In the genomic region with DNA sequence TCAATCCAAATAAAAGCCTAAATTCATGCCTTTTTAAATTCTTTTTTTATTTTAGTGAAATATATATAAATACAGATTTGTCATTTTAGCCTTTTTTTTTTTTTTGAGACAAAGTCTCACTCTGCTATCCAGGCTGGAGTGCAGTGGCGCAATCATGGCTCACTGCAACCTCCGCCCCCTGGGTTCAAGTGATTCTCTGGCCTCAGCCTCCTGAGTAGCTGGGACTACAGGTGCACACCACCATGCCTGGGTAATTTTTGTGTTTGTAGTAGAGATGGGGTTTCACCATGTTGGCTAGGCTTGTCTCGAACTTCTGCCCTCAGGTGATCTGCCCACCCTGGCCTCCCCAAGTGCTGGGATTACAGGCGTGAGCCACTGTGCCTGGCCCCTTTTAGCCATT, we compare ENCODE assay signal across 3 cellular contexts. TPM values are rescaled to one million over a fixed set of nuclear protein-coding genes. Genes with fewer than 3 reads are reported as not detected.
"Had no signal": no experiment of that assay in that cellular context is flagged by ENCODE, and none has a peak within 500 bp of the region (broad histone marks: within the 10 kb centered on the region; RNA-seq: fewer than 3 reads in every experiment).

No MANE protein-coding gene starts in this region.

RNA-seq across cellular contexts. Expression of a gene that starts 23.8 kb away (rescaled TPM):
- total RNA-seq: Peyer's patch, Right ventricle myocardium inferior, Right ventricle myocardium superior had no signal
